1 cellular context compared by ENCODE assay signal in genomic region chr14:21039585-21040369, GRCh38.
TF ChIP-seq lines count a peak whose summit lies in the region.

No MANE protein-coding gene starts in this region.

TF ChIP-seq in HepG2, 621 proteins besides CTCF, POLR2A, EP300 and RAD21 (continued from another document):
- TF ChIP-seq BCLAF1 (IDR thresholded peaks at IDR 0.05) (no peak), ZNF772 (CRISPR knock-in tag; IDR thresholded peaks at IDR 0.05) (no peak; the same call in 1 of the 2 replicates), IRF1 (CRISPR knock-in tag; IDR thresholded peaks at IDR 0.05; ENCODE audit: low read depth) (no peak), CSRNP2 (CRISPR knock-in tag; conservative IDR thresholded peaks at IDR 0.05; ENCODE audit: low read depth) (no peak), ZNF460 (CRISPR knock-in tag; IDR thresholded peaks at IDR 0.05; ENCODE audit: borderline replicate concordance) (no peak), SETDB1 (CRISPR knock-in tag; IDR thresholded peaks at IDR 0.05; ENCODE audit: borderline replicate concordance) (no peak; the same call in 1 of the 2 replicates)
